ENCODE assay signal across 8 cellular contexts in genomic region chr9:82961504-82962125, GRCh38.
DNase-seq lines count a peak whose midpoint lies in the region; ATAC-seq, FAIRE-seq and TF ChIP-seq lines count a peak whose summit lies in the region.

No MANE protein-coding gene starts in this region.

- no peak overlapping the region for H2AFZ ChIP-seq in SK-N-SH (ENCODE audit: low read depth)

- no peak overlapping the region for H3K4me3 ChIP-seq in AG04450 (ENCODE audit: low read depth, low read length)
- no peak overlapping the region; a peak in 1 of 4 replicates for H3K4me3 ChIP-seq in SK-N-SH (ENCODE audit: low read depth in 2 of 2, low read length in 1 of 2)
- no peak overlapping the region for H3K4me3 ChIP-seq in breast epithelium
- H3K4me3 ChIP-seq in kidney epithelial cell (ENCODE audit: low read depth, low read length): no peak overlapping the region

- WGBS in SK-N-SH (ENCODE audit: low lambda C conversion rate): 18% methylated on average over 7 of the region's 7 CpGs

- H3F3A ChIP-seq in SK-N-SH (replicated peaks; ENCODE audit: insufficient read depth): no peaks in the 10 kb centered on the region

- DNase-seq in AG04450 (ENCODE audit: low read depth, low spot score): peak; percentile 41
- peak; percentile 4 for DNase-seq in GM18507 (ENCODE audit: extremely low spot score, insufficient read length, low read depth)
- DNase-seq in NCI-H1105 treated with DMSO at 0.1 percent for 48 hours (lab: John Stamatoyannopoulos, UW): peak; percentile 91
- peak; percentile 74 for DNase-seq in SK-N-SH
- DNase-seq in breast epithelium (ENCODE audit: low spot score in 2 of 2): peak; percentile 59 to 80
- DNase-seq in kidney epithelial cell (ENCODE audit: low read depth): peak; percentile 43
- DNase-seq in stimulated activated CD4-positive, alpha-beta T cell treated with anti-CD3 and anti-CD28 coated beads, Interleukin-2, amount 100 ng/mL, for 48 hours: peak; percentile 44 to 51

- TF ChIP-seq POLR2A in breast epithelium (IDR thresholded peaks at IDR 0.05): no peak

- H3K9ac ChIP-seq in SK-N-SH: no peak overlapping the region

- CTCF ChIA-PET in AG04450 (lab: Charles Lee): interaction anchor here (1.0 to 1.9 kb wide), 5 partner anchors 9 to 354 kb away, joined by 3 to 4 read pairs (median 4); no protein-coding TSS in a partner anchor
- CTCF ChIA-PET in SK-N-SH (lab: Yijun Ruan, JAX): interaction anchor here (0.5 to 2.0 kb wide), 21 partner anchors 9 to 1435 kb away, joined by 3 to 15 read pairs (median 4); no protein-coding TSS in a partner anchor

- H3K36me3 ChIP-seq in SK-N-SH (replicated peaks in 1 of 2; ENCODE audit: control insufficient read depth in 1 of 2, insufficient read depth in 2 of 2, low read length in 1 of 2) (no peaks in the 10 kb centered on the region), breast epithelium (no peaks in the 10 kb centered on the region), kidney epithelial cell (ENCODE audit: control insufficient read depth, insufficient read depth, low read length) (no peaks in the 10 kb centered on the region)

- H3K27ac ChIP-seq in AG04450 (ENCODE audit: low read depth, low read length) (no peak overlapping the region), SK-N-SH (ENCODE audit: low read depth in 2 of 2, low read length in 1 of 2) (no peak overlapping the region; a peak in 1 of 4 replicates), breast epithelium (no peak overlapping the region)

- H4K20me1 ChIP-seq in SK-N-SH (ENCODE audit: insufficient read depth): no peaks in the 10 kb centered on the region

- no peak for TF ChIP-seq EP300 in SK-N-SH (IDR thresholded peaks at IDR 0.05; ENCODE audit: borderline replicate concordance in 1 of 2, low read depth in 1 of 2, low read length in 1 of 2)

- TF ChIP-seq CTCF in AG04450 (IDR thresholded peaks at IDR 0.05; ENCODE audit: low read depth, low read length) (peak; percentile 92), SK-N-SH (IDR thresholded peaks at IDR 0.05) (peak; percentile 87), breast epithelium (IDR thresholded peaks at IDR 0.05) (peak; percentile 22 to 93 (median 74)), kidney epithelial cell (IDR thresholded peaks at IDR 0.05; ENCODE audit: insufficient read depth, low read length, poor library complexity, severe bottlenecking) (peak; percentile 86)

- no peaks in the 10 kb centered on the region for H3K9me2 ChIP-seq in SK-N-SH

- no peaks in the 10 kb centered on the region for H3K9me3 ChIP-seq in AG04450 (ENCODE audit: control insufficient read depth, insufficient read depth, low read length)
- no peaks in the 10 kb centered on the region for H3K9me3 ChIP-seq in SK-N-SH
- H3K9me3 ChIP-seq in breast epithelium: no peaks in the 10 kb centered on the region

- ATAC-seq in HG02852 (IDR thresholded peaks at IDR 0.05; ENCODE audit: unreplicated experiment): peak; percentile 99

- H3K4me1 ChIP-seq in SK-N-SH (ENCODE audit: control insufficient read depth in 1 of 2, insufficient read depth in 2 of 2, low read depth in 1 of 2, low read length in 1 of 2) (peaks cover 0 to 8% of the 10 kb centered on the region in 2 experiments; a peak in 2 of 4 replicates), breast epithelium (no peaks in the 10 kb centered on the region)

- POLR2A ChIA-PET in AG04450 (lab: Yijun Ruan, JAX): no interaction called here
- POLR2A ChIA-PET in SK-N-SH (lab: Yijun Ruan, JAX): no interaction called here

- TF ChIP-seq RAD21 in SK-N-SH (IDR thresholded peaks at IDR 0.05; ENCODE audit: low read length): peak; percentile 97

- intact Hi-C loops in breast epithelium (cut with DNase I; ENCODE audit: low total_unique reads): no loop called here

- peak; percentile 80 for FAIRE-seq in GM18507 (lab: Jason Lieb, UNC)

- H3K79me2 ChIP-seq in SK-N-SH (ENCODE audit: insufficient read depth): no peaks in the 10 kb centered on the region

- H3K27me3 ChIP-seq in AG04450 (ENCODE audit: control insufficient read depth, insufficient read depth, low read length) (no peaks in the 10 kb centered on the region), SK-N-SH (ENCODE audit: insufficient read depth) (no peaks in the 10 kb centered on the region; the same call in 1 of the 2 replicates), breast epithelium (no peaks in the 10 kb centered on the region), kidney epithelial cell (ENCODE audit: control insufficient read depth, insufficient read depth, low read length) (no peaks in the 10 kb centered on the region)

- no peak overlapping the region for H3K4me2 ChIP-seq in SK-N-SH

TF ChIP-seq in SK-N-SH, 30 proteins besides CTCF, POLR2A, EP300 and RAD21:
- peak; percentile 61 for TF ChIP-seq RCOR1 (IDR thresholded peaks at IDR 0.05; ENCODE audit: low read length)
- TF ChIP-seq GABPA (IDR thresholded peaks at IDR 0.05; ENCODE audit: low read depth): no peak
- 0 out of 2 replicates have a peak, but pooled peaks have one; percentile 35 for TF ChIP-seq GATA2 (CRISPR knock-in tag; IDR thresholded peaks at IDR 0.05)
- TF ChIP-seq MAX (IDR thresholded peaks at IDR 0.05; ENCODE audit: low read depth): no peak
- peak; percentile 96 for TF ChIP-seq CHD2 (IDR thresholded peaks at IDR 0.05; ENCODE audit: low read length, partially characterized antibody)
- TF ChIP-seq RFX5 (IDR thresholded peaks at IDR 0.05; ENCODE audit: low read length): 0 out of 2 replicates have a peak, but pooled peaks have one; percentile 22
- peak; percentile 79 for TF ChIP-seq SMC3 (IDR thresholded peaks at IDR 0.05; ENCODE audit: low read depth, low read length)

Comparison
In these comparisons a context has a peak if more than half of its experiments do, and no peak if none do; other contexts are left out.
1. DNase-seq: peak in every context shown above with its lines; median percentile 91 in NCI-H1105 treated with DMSO at 0.1 percent for 48 hours; 74 in SK-N-SH; 70 in breast epithelium; 48 in stimulated activated CD4-positive, alpha-beta T cell treated with anti-CD3 and anti-CD28 coated beads, Interleukin-2, amount 100 ng/mL, for 48 hours; 43 in kidney epithelial cell; 41 in AG04450; 4 in GM18507.